ENCODE assay signal across 21 cellular contexts in genomic region chr11:61911701-61912529, GRCh38. TPM values are rescaled to one million over a fixed set of nuclear protein-coding genes. Genes with fewer than 3 reads are reported as not detected.
A peak's percentile ranks its signal among the peaks of the same experiment; 100 is the strongest.
DNase-seq lines count a peak whose midpoint lies in the region; ATAC-seq, FAIRE-seq and TF ChIP-seq lines count a peak whose summit lies in the region.
"Had no signal": no experiment of that assay in that cellular context is flagged by ENCODE, and none has a peak within 500 bp of the region (broad histone marks: within the 10 kb centered on the region; RNA-seq: fewer than 3 reads in every experiment).

No MANE protein-coding gene starts in this region.

- no peaks in the 10 kb centered on the region for H3K4me1 Mint-ChIP-seq in activated T-helper 17 cell treated with anti-CD3 and anti-CD28 coated beads, Interleukin-2, amount 50 U/mL, for 72 hours
- H3K4me1 Mint-ChIP-seq in activated CD8-positive, alpha-beta T cell treated with anti-CD3 and anti-CD28 coated beads for 36 hours (ENCODE audit: low read depth): no peaks in the 10 kb centered on the region

- POLR2A ChIA-PET in activated CD8-positive, alpha-beta T cell treated with anti-CD3 and anti-CD28 coated beads for 36 hours (lab: Charles Lee): no interaction called here

- H3K36me3 ChIP-seq in kidney (ENCODE audit: control insufficient read depth in 1 of 2, insufficient read depth in 2 of 2, low read length in 2 of 2) (no peaks in the 10 kb centered on the region), sigmoid colon (peaks cover 0 to 10% (median 0%) of the 10 kb centered on the region in 4 donors)
- H3K36me3 ChIP-seq: MG63, thyroid gland had no signal

- H3K4me1 ChIP-seq in kidney (ENCODE audit: control insufficient read depth in 1 of 2, insufficient read depth in 1 of 2, low read depth in 1 of 2, low read length in 2 of 2) (peaks cover 11 to 17% of the 10 kb centered on the region in 2 donors), sigmoid colon (peaks cover 0 to 38% (median 8%) of the 10 kb centered on the region in 4 donors)
- H3K4me1 ChIP-seq: psoas muscle had no signal

- WGBS in sigmoid colon, 2 donors: 77 to 83% methylated on average over 17 of the region's 17 CpGs

- CTCF ChIA-PET in activated CD8-positive, alpha-beta T cell treated with anti-CD3 and anti-CD28 coated beads for 36 hours (lab: Charles Lee): interaction anchor here (2.0 kb wide), 1 partner anchor 170 kb away, joined by 8 read pairs; no protein-coding TSS in a partner anchor

- TF ChIP-seq POLR2A in sigmoid colon (IDR thresholded peaks at IDR 0.05): no peak

- peak; percentile 22 for DNase-seq in CD1c-positive myeloid dendritic cell (ENCODE audit: extremely low spot score)
- peak; percentile 59 for DNase-seq in kidney
- peak; percentile 65 for DNase-seq in sigmoid colon
- DNase-seq in activated CD8-positive, alpha-beta T cell treated with anti-CD3 and anti-CD28 coated beads for 36 hours: no peak
- DNase-seq in activated CD4-positive, CD25-positive, alpha-beta regulatory T cell (lab: John Stamatoyannopoulos, UW): no peak
- no peak for DNase-seq in COLO829 (ENCODE audit: low spot score)
- DNase-seq: activated CD8-positive, alpha-beta memory T cell treated with anti-CD3 and anti-CD28 coated beads, Interleukin-2, amount 50 U/mL, for 4 hours; DMS153; effector memory CD8-positive, alpha-beta T cell; foreskin melanocyte; MG63; NCI-H2081; NCI-H748 treated with DMSO at 0.1 percent for 48 hours; psoas muscle; RPMI8226 had no signal

- H3K9me3 Mint-ChIP-seq in activated T-helper 17 cell treated with anti-CD3 and anti-CD28 coated beads, Interleukin-2, amount 50 U/mL, for 72 hours: no peaks in the 10 kb centered on the region
- no peaks in the 10 kb centered on the region for H3K9me3 Mint-ChIP-seq in activated CD8-positive, alpha-beta T cell treated with anti-CD3 and anti-CD28 coated beads for 36 hours
- H3K9me3 Mint-ChIP-seq: effector memory CD8-positive, alpha-beta T cell; GM23338 had no signal

- H3K4me3 Mint-ChIP-seq in activated T-helper 17 cell treated with anti-CD3 and anti-CD28 coated beads, Interleukin-2, amount 50 U/mL, for 72 hours: no peak overlapping the region
- H3K4me3 Mint-ChIP-seq in activated CD8-positive, alpha-beta T cell treated with anti-CD3 and anti-CD28 coated beads for 36 hours: no peak overlapping the region
- H3K4me3 Mint-ChIP-seq: activated naive CD8-positive, alpha-beta T cell; effector memory CD8-positive, alpha-beta T cell; GM23338 had no signal

- H3K9me3 ChIP-seq in kidney (ENCODE audit: control insufficient read depth in 1 of 2, low read length in 2 of 2) (no peaks in the 10 kb centered on the region), sigmoid colon (no peaks in the 10 kb centered on the region)
- H3K9me3 ChIP-seq: MG63, psoas muscle, thyroid gland had no signal

- no peaks in the 10 kb centered on the region for H3K27me3 ChIP-seq in sigmoid colon
- H3K27me3 ChIP-seq: MG63, thyroid gland had no signal

- intact Hi-C loops in kidney (cut with DNase I) (no loop called here), sigmoid colon (cut with DNase I) (no loop called here)
- intact Hi-C loops in activated CD8-positive, alpha-beta T cell treated with anti-CD3 and anti-CD28 coated beads for 36 hours (cut with micrococcal nuclease): no loop called here

- no peak overlapping the region for H3K9ac ChIP-seq in kidney (ENCODE audit: low read length in 2 of 2)

- TF ChIP-seq CTCF in kidney (IDR thresholded peaks at IDR 0.05; ENCODE audit: borderline replicate concordance, extremely low read depth, insufficient read depth) (no peak), sigmoid colon (IDR thresholded peaks at IDR 0.05) (no peak)
- no peak for TF ChIP-seq CTCF in activated CD8-positive, alpha-beta T cell treated with anti-CD3 and anti-CD28 coated beads for 36 hours (IDR thresholded peaks at IDR 0.05)

- ATAC-seq in activated T-helper 17 cell treated with anti-CD3 and anti-CD28 coated beads, Interleukin-2, amount 50 U/mL, for 72 hours (replicated peaks): no peak
- no peak for ATAC-seq in HG02981 (IDR thresholded peaks at IDR 0.05; ENCODE audit: unreplicated experiment)
- no peak for ATAC-seq in activated CD8-positive, alpha-beta T cell treated with anti-CD3 and anti-CD28 coated beads for 36 hours
- ATAC-seq: effector memory CD8-positive, alpha-beta T cell; GM23338 had no signal

- no peak for TF ChIP-seq EP300 in sigmoid colon (IDR thresholded peaks at IDR 0.05)

- no peak overlapping the region for H3K4me3 ChIP-seq in kidney (ENCODE audit: low read length in 2 of 2)
- no peak overlapping the region for H3K4me3 ChIP-seq in sigmoid colon
- H3K4me3 ChIP-seq: GM23338, MG63, psoas muscle, thyroid gland had no signal

- H3K27me3 Mint-ChIP-seq in activated T-helper 17 cell treated with anti-CD3 and anti-CD28 coated beads, Interleukin-2, amount 50 U/mL, for 72 hours: peaks cover 25% of the 10 kb centered on the region
- H3K27me3 Mint-ChIP-seq in activated CD8-positive, alpha-beta T cell treated with anti-CD3 and anti-CD28 coated beads for 36 hours: peaks cover 18% of the 10 kb centered on the region

- FAIRE-seq in kidney (lab: Jason Lieb, UNC): no peak
- FAIRE-seq: HTR-8/SVneo had no signal

- H3K36me3 Mint-ChIP-seq in activated T-helper 17 cell treated with anti-CD3 and anti-CD28 coated beads, Interleukin-2, amount 50 U/mL, for 72 hours (ENCODE audit: low read depth): no peaks in the 10 kb centered on the region
- no peaks in the 10 kb centered on the region for H3K36me3 Mint-ChIP-seq in activated CD8-positive, alpha-beta T cell treated with anti-CD3 and anti-CD28 coated beads for 36 hours (ENCODE audit: low read depth)
- H3K36me3 Mint-ChIP-seq: activated naive CD8-positive, alpha-beta T cell had no signal

- peak overlapping the region; percentile 36 for H3K27ac Mint-ChIP-seq in activated T-helper 17 cell treated with anti-CD3 and anti-CD28 coated beads, Interleukin-2, amount 50 U/mL, for 72 hours
- H3K27ac Mint-ChIP-seq in activated CD8-positive, alpha-beta T cell treated with anti-CD3 and anti-CD28 coated beads for 36 hours: no peak overlapping the region
- H3K27ac Mint-ChIP-seq: activated naive CD8-positive, alpha-beta T cell; effector memory CD8-positive, alpha-beta T cell; GM23338 had no signal

- H3K27ac ChIP-seq in kidney (ENCODE audit: low read depth in 2 of 2, low read length in 2 of 2) (no peak overlapping the region), sigmoid colon (peak overlapping the region; percentile 32 to 58 (median 38))
- H3K27ac ChIP-seq: psoas muscle, thyroid gland had no signal

RNA-seq across cellular contexts. Expression of gene RAB3IL1, which starts 5.5 kb away (rescaled TPM):
- total RNA-seq in activated T-helper 17 cell treated with anti-CD3 and anti-CD28 coated beads, Interleukin-2, amount 50 U/mL, for 72 hours: not detected
- 14.6 TPM for total RNA-seq in kidney
- 27.8 TPM for polyA plus RNA-seq in kidney (ENCODE audit: insufficient read depth, low read depth, low replicate concordance)
- 10 to 100 TPM; 12.1 to 23.7 (median 19.6) TPM for total RNA-seq in sigmoid colon
- polyA plus RNA-seq in sigmoid colon: 10 to 100 TPM in 1 of 3 donors, 1 to 10 TPM in 2; 5.1 to 21.6 (median 7.0) TPM
- not detected for total RNA-seq in activated CD8-positive, alpha-beta T cell treated with anti-CD3 and anti-CD28 coated beads for 36 hours

RNA-seq across cellular contexts. Expression of gene FADS3, which starts 20.6 kb away (rescaled TPM):
- total RNA-seq in activated T-helper 17 cell treated with anti-CD3 and anti-CD28 coated beads, Interleukin-2, amount 50 U/mL, for 72 hours: 10 to 100 TPM in 1 of 2 donors, 1 to 10 TPM in 1; 3.6 to 24.7 TPM
- total RNA-seq in kidney (58.2 TPM), sigmoid colon (10 to 100 TPM; 21.1 to 57.9 (median 37.5) TPM)
- polyA plus RNA-seq in kidney (ENCODE audit: insufficient read depth, low read depth, low replicate concordance) (20.5 TPM), sigmoid colon (10 to 100 TPM in 1 of 3 donors, 1 to 10 TPM in 2; 1.4 to 21.5 (median 3.0) TPM)
- total RNA-seq in activated CD8-positive, alpha-beta T cell treated with anti-CD3 and anti-CD28 coated beads for 36 hours: 10 to 100 TPM; 10.3 to 13.9 TPM

RNA-seq across cellular contexts. Expression of gene BEST1, which starts 38.2 kb away (rescaled TPM):
- total RNA-seq in activated T-helper 17 cell treated with anti-CD3 and anti-CD28 coated beads, Interleukin-2, amount 50 U/mL, for 72 hours: under 1 TPM; 0.05 to 0.24 TPM
- total RNA-seq in kidney (7.1 TPM), sigmoid colon (1 to 10 TPM in 3 of 4 donors, under 1 TPM in 1; 0.83 to 5.3 (median 3.3) TPM)
- polyA plus RNA-seq in kidney (ENCODE audit: insufficient read depth, low read depth, low replicate concordance) (0.62 TPM), sigmoid colon (1 to 10 TPM; 3.2 to 9.6 (median 7.6) TPM)
- total RNA-seq in activated CD8-positive, alpha-beta T cell treated with anti-CD3 and anti-CD28 coated beads for 36 hours: under 1 TPM; 0.61 to 0.83 TPM

RNA-seq across cellular contexts. Expression of gene FTH1, which starts 55.5 kb away (rescaled TPM):
- 1,000 to 10,000 TPM in 1 of 2 donors, 100 to 1,000 TPM in 1; 701 to 1,114 TPM for total RNA-seq in activated T-helper 17 cell treated with anti-CD3 and anti-CD28 coated beads, Interleukin-2, amount 50 U/mL, for 72 hours
- total RNA-seq in kidney (3,221 TPM), sigmoid colon (1,000 to 10,000 TPM; 1,709 to 2,375 (median 1,954) TPM)
- polyA plus RNA-seq in kidney (ENCODE audit: insufficient read depth, low read depth, low replicate concordance) (7,914 TPM), sigmoid colon (over 10,000 TPM in 2 of 3 donors, 1,000 to 10,000 TPM in 1; 6,007 to 20,022 (median 13,142) TPM)
- 100 to 1,000 TPM; 700 to 729 TPM for total RNA-seq in activated CD8-positive, alpha-beta T cell treated with anti-CD3 and anti-CD28 coated beads for 36 hours

Comparison
In these comparisons a context has a peak if more than half of its experiments do, and no peak if none do; other contexts are left out.
1. DNase-seq: peak in CD1c-positive myeloid dendritic cell (single experiment), kidney (single experiment) and sigmoid colon (single experiment); none in activated CD8-positive, alpha-beta T cell treated with anti-CD3 and anti-CD28 coated beads for 36 hours (single experiment), activated CD4-positive, CD25-positive, alpha-beta regulatory T cell (0 of 4) and COLO829 (single experiment).
2. H3K27ac ChIP-seq: peak in sigmoid colon (4 of 4); none in kidney (0 of 2).
3. RNA of gene RAB3IL1, which starts 5.5 kb away (total RNA-seq): 12.1 to 23.7 TPM in sigmoid colon and 14.6 TPM in kidney (single experiment); not detected in activated CD8-positive, alpha-beta T cell treated with anti-CD3 and anti-CD28 coated beads for 36 hours and not detected in activated T-helper 17 cell treated with anti-CD3 and anti-CD28 coated beads, Interleukin-2, amount 50 U/mL, for 72 hours; every median in the first group is over 10 times any median in the second.